18 cellular contexts compared by ENCODE assay signal in genomic region chr12:76836633-76837032, GRCh38. TPM values are rescaled to one million over a fixed set of nuclear protein-coding genes. Genes with fewer than 3 reads are reported as not detected.
"Had no signal": no experiment of that assay in that cellular context is flagged by ENCODE, and none has a peak within 500 bp of the region (broad histone marks: within the 10 kb centered on the region; RNA-seq: fewer than 3 reads in every experiment).

No MANE protein-coding gene starts in this region.

- H3K27me3 Mint-ChIP-seq: dendritic cell treated with granulocyte-macrophage colony-stimulating factor and Interleukin-4, amounts not matched to agents 40 ng/mL and 50 ng/mL, for 4 days; naive thymus-derived CD4-positive, alpha-beta T cell had no signal

- FAIRE-seq: colon had no signal

- DNase-seq: esophagus squamous epithelium; foreskin keratinocyte; head of caudate nucleus; mesendoderm; naive thymus-derived CD4-positive, alpha-beta T cell; psoas muscle; retina; spleen; stimulated activated CD4-positive, alpha-beta T cell treated with anti-CD3 and anti-CD28 coated beads, Interleukin-15, amount 100 ng/mL, for 24 hours; stimulated activated CD4-positive, alpha-beta T cell treated with anti-CD3 and anti-CD28 coated beads, Interleukin-2, amount 100 ng/mL, for 24 hours; stimulated activated CD4-positive, alpha-beta T cell treated with anti-CD3 and anti-CD28 coated beads, Interleukin-4, amount 100 ng/mL, for 4 hours; stimulated activated naive CD4-positive, alpha-beta T cell; stomach; substantia nigra; transverse colon had no signal

- H3K9me3 Mint-ChIP-seq: dendritic cell treated with granulocyte-macrophage colony-stimulating factor and Interleukin-4, amounts not matched to agents 40 ng/mL and 50 ng/mL, for 4 days had no signal

- H3K4me3 Mint-ChIP-seq: dendritic cell treated with granulocyte-macrophage colony-stimulating factor and Interleukin-4, amounts not matched to agents 40 ng/mL and 50 ng/mL, for 4 days; naive thymus-derived CD4-positive, alpha-beta T cell had no signal

- H3K27ac Mint-ChIP-seq: dendritic cell treated with granulocyte-macrophage colony-stimulating factor and Interleukin-4, amounts not matched to agents 40 ng/mL and 50 ng/mL, for 4 days; naive thymus-derived CD4-positive, alpha-beta T cell had no signal

- ATAC-seq: foreskin keratinocyte; naive thymus-derived CD4-positive, alpha-beta T cell; psoas muscle; sciatic nerve had no signal

RNA-seq across cellular contexts. Expression of gene CSRP2, which starts 42.2 kb away (rescaled TPM):
- total RNA-seq: naive thymus-derived CD4-positive, alpha-beta T cell had no signal
